8 cellular contexts compared by ENCODE assay signal in the genomic region with DNA sequence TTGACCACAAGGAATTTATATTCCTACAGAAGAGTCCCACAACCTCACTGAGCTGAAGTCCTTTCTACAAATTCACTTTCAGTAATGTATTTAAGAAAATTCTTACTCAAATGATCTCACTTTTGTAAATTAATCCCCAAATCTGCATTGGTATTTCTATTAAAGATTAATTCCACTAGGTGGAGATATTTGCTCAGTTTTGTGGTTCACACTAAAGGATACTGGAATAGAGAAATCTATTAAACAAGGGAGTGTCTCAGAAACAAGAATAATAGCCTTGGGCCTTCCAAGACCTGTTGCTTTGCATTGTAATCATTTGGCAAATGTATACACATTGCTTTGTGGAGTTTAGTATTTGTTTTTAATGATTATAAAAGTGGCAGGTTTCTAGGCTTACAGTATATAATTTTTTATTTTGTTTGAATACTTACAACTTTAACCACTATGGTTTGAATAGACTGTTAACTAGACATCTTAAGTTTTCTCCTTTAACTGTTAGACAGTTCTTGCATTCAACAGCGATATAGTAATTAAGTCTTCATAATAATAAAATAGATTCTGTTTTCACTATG.
DNase-seq lines count a peak whose midpoint lies in the region; ATAC-seq, FAIRE-seq and TF ChIP-seq lines count a peak whose summit lies in the region.

No MANE protein-coding gene starts in this region.

- H3K36me3 ChIP-seq in WERI-Rb-1, result no peaks in the 10 kb centered on the region

- DNase-seq in HPDE6-E6E7 (ENCODE audit: extremely low spot score), result peak; percentile 16
- DNase-seq in inferior parietal cortex (ENCODE audit: extremely low spot score), result peak; percentile 58
- no peak for DNase-seq in GM10266 (ENCODE audit: extremely low spot score)
- DNase-seq in HTR-8/SVneo (ENCODE audit: insufficient read length, low spot score), result no peak
- DNase-seq in WERI-Rb-1, result no peak

- H3K4me3 ChIP-seq in WERI-Rb-1 (ENCODE audit: low read depth, low read length), result no peak overlapping the region

- peaks cover 3% of the 10 kb centered on the region for H3K27me3 ChIP-seq in WERI-Rb-1 (ENCODE audit: insufficient read depth, low read depth, severe bottlenecking)

- H3K9me3 ChIP-seq in WERI-Rb-1 (ENCODE audit: severe bottlenecking), result no peaks in the 10 kb centered on the region

- TF ChIP-seq CTCF in C4-2B (conservative IDR thresholded peaks at IDR 0.05), result peak; percentile 43
- TF ChIP-seq CTCF in GM10266 (IDR thresholded peaks at IDR 0.05; ENCODE audit: control insufficient read depth, insufficient read depth, low read depth, missing control alignments), result no peak
- no peak for TF ChIP-seq CTCF in WERI-Rb-1 (IDR thresholded peaks at IDR 0.05; ENCODE audit: low read depth, low read length)

- no peak for ATAC-seq in HG03025 (IDR thresholded peaks at IDR 0.05; ENCODE audit: low FRiP score, unreplicated experiment)

- FAIRE-seq in TTC549 (lab: Jason Lieb, UNC) (peak; percentile 23), HTR-8/SVneo (lab: Jason Lieb, UNC) (no peak)

- no peak overlapping the region for H3K27ac ChIP-seq in C4-2B
- no peak overlapping the region for H3K27ac ChIP-seq in WERI-Rb-1

Comparison
In these comparisons a context has a peak if more than half of its experiments do, and no peak if none do; other contexts are left out.
1. DNase-seq: peak in HPDE6-E6E7 (single experiment) and inferior parietal cortex (single experiment); none in GM10266 (single experiment), HTR-8/SVneo (single experiment) and WERI-Rb-1 (single experiment).